Comparison of ENCODE assay signal across 6 cellular contexts in genomic region chr17:46866747-46867146, GRCh38. TPM values are rescaled to one million over a fixed set of nuclear protein-coding genes. Genes with fewer than 3 reads are reported as not detected.
"Had no signal": no experiment of that assay in that cellular context is flagged by ENCODE, and none has a peak within 500 bp of the region (broad histone marks: within the 10 kb centered on the region; RNA-seq: fewer than 3 reads in every experiment).

No MANE protein-coding gene starts in this region.

- H3K4me3 Mint-ChIP-seq: GM23338, H9, IgD-negative memory B cell had no signal

- H3K4me2 ChIP-seq: GM23338 had no signal

- FAIRE-seq: H1, H54 had no signal

- DNase-seq: H9, HCEC 1CT had no signal

- H3K9me3 Mint-ChIP-seq: GM23338, H9 had no signal

- ATAC-seq: GM23338 had no signal

- H3K27ac Mint-ChIP-seq: GM23338, H9, IgD-negative memory B cell had no signal

- H2AFZ ChIP-seq: GM23338 had no signal

- H3K4me3 ChIP-seq: GM23338 had no signal

RNA-seq across cellular contexts. Expression of gene WNT9B, which starts 15.4 kb away (rescaled TPM):
- total RNA-seq: H1 had no signal
- polyA plus RNA-seq: GM23338, IgD-negative memory B cell had no signal
